ENCODE assay signal across 9 cellular contexts in the genomic region with DNA sequence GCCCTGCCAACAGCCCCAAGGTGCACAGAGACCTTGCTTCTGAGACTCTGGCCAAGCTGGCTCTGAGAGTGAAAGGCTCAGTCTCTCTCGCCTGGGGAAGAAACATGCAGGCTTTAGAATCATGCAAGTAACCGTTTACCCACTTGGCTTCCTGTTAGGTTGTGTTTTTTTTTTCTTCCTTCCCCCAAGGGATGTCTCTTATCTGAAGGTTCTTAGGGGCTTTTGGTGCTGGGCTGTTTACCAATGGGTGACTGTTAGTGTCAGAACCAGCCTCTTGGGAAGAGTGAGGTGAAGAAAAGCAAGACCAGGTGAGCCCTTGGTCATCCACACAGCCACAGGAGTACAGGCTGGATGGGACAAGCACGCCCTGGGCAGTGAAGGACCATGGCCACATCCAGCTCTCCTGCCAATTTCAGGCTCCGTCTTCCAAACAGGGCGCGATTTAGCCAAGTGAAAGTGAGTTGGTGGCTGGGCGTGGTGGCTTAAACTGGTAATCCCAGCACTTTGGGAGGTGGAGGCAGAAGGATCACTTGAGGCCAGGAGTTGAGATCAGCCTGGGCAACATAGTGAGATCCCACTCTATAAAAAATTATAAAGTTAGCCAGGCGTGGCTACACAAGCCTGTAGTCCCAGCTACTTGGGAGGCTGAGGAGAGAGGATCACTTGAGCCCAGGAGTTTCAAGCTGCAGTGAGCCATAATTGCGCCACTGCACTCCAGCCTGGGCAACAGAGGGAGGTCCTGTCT.
DNase-seq lines count a peak whose midpoint lies in the region; ATAC-seq and TF ChIP-seq lines count a peak whose summit lies in the region.
"Had no signal": no experiment of that assay in that cellular context is flagged by ENCODE, and none has a peak within 500 bp of the region (broad histone marks: within the 10 kb centered on the region; RNA-seq: fewer than 3 reads in every experiment).

No MANE protein-coding gene starts in this region.

- 40 to 43% methylated on average over 8 to 9 of the region's 9 CpGs for WGBS in esophagus squamous epithelium, 2 donors

- no peak overlapping the region for H3K9ac ChIP-seq in KMS-11

- H3K9me2 ChIP-seq in DOHH2 (replicated peaks; ENCODE audit: control insufficient read depth, low read length) = no peaks in the 10 kb centered on the region

- 0 out of 2 replicates have a peak, but pooled peaks cover 8% of the 10 kb centered on the region for H3F3A ChIP-seq in DOHH2 (ENCODE audit: control insufficient read depth, insufficient read depth)

- peak; percentile 75 for ATAC-seq in activated naive CD8-positive, alpha-beta T cell treated with anti-CD3 and anti-CD28 coated beads, Interleukin-2, amount 10 ng/mL, durations not matched to agents 7 days and 5 days (ENCODE audit: low read depth)

- peak overlapping the region; percentile 80 for H3K4me3 Mint-ChIP-seq in activated naive CD8-positive, alpha-beta T cell treated with anti-CD3 and anti-CD28 coated beads, Interleukin-2, amount 10 ng/mL, durations not matched to agents 7 days and 5 days

- peak overlapping the region; percentile 97 for H3K27ac Mint-ChIP-seq in activated naive CD8-positive, alpha-beta T cell treated with anti-CD3 and anti-CD28 coated beads, Interleukin-2, amount 10 ng/mL, durations not matched to agents 7 days and 5 days

- H3K4me1 Mint-ChIP-seq in activated naive CD8-positive, alpha-beta T cell treated with anti-CD3 and anti-CD28 coated beads, Interleukin-2, amount 10 ng/mL, durations not matched to agents 7 days and 5 days = peaks cover 40% of the 10 kb centered on the region

- no peaks in the 10 kb centered on the region for H3K36me3 Mint-ChIP-seq in activated naive CD8-positive, alpha-beta T cell treated with anti-CD3 and anti-CD28 coated beads, Interleukin-2, amount 10 ng/mL, durations not matched to agents 7 days and 5 days

- H3K27me3 Mint-ChIP-seq in activated naive CD8-positive, alpha-beta T cell treated with anti-CD3 and anti-CD28 coated beads, Interleukin-2, amount 10 ng/mL, durations not matched to agents 7 days and 5 days = no peaks in the 10 kb centered on the region

- H3K79me2 ChIP-seq in DOHH2 (ENCODE audit: control insufficient read depth, low read length) (no peaks in the 10 kb centered on the region), KMS-11 (ENCODE audit: insufficient read depth, low read depth) (no peaks in the 10 kb centered on the region)

- peak overlapping the region; percentile 31 for H2AFZ ChIP-seq in KMS-11 (ENCODE audit: low read depth)

- H3K4me1 ChIP-seq in DOHH2 (ENCODE audit: control insufficient read depth, low read length) = peaks cover 61% of the 10 kb centered on the region
- peaks cover 52% of the 10 kb centered on the region for H3K4me1 ChIP-seq in KMS-11 (ENCODE audit: low read depth, poor library complexity, severe bottlenecking)
- H3K4me1 ChIP-seq in esophagus squamous epithelium = peaks cover 4 to 22% (median 9%) of the 10 kb centered on the region in 3 donors

- H3K9me3 Mint-ChIP-seq in activated naive CD8-positive, alpha-beta T cell treated with anti-CD3 and anti-CD28 coated beads, Interleukin-2, amount 10 ng/mL, durations not matched to agents 7 days and 5 days = peaks cover 2% of the 10 kb centered on the region

- peak overlapping the region; percentile 35 for H3K4me3 ChIP-seq in DOHH2 (ENCODE audit: low read length)
- H3K4me3 ChIP-seq in KMS-11 (IDR thresholded peaks at IDR 0.05; ENCODE audit: insufficient read depth, low read depth, low read length) = no peak overlapping the region
- H3K4me3 ChIP-seq in esophagus squamous epithelium = no peak overlapping the region
- H3K4me3 ChIP-seq: thoracic aorta had no signal

- no peak for TF ChIP-seq CTCF in DOHH2 (IDR thresholded peaks at IDR 0.05; ENCODE audit: low read depth, low read length, poor library complexity, severe bottlenecking)
- TF ChIP-seq CTCF in KMS-11 (conservative IDR thresholded peaks at IDR 0.05; ENCODE audit: low read depth, low read length) = no peak
- no peak for TF ChIP-seq CTCF in esophagus squamous epithelium (IDR thresholded peaks at IDR 0.05)

- H3K27ac ChIP-seq in DOHH2 (ENCODE audit: low read depth, low read length) (peak overlapping the region; percentile 12), KMS-11 (peak overlapping the region; percentile 29), esophagus squamous epithelium (no peak overlapping the region)
- H3K27ac ChIP-seq: thoracic aorta had no signal

- POLR2A ChIA-PET in activated naive CD8-positive, alpha-beta T cell treated with anti-CD3 and anti-CD28 coated beads, Interleukin-2, amount 10 ng/mL, durations not matched to agents 7 days and 5 days (lab: Charles Lee) = no interaction called here

- H3K27me3 ChIP-seq in DOHH2 (ENCODE audit: control insufficient read depth, low read length) (no peaks in the 10 kb centered on the region), KMS-11 (ENCODE audit: insufficient read depth, low read depth) (no peaks in the 10 kb centered on the region), esophagus squamous epithelium (peaks cover 0 to 39% (median 0%) of the 10 kb centered on the region in 4 donors)

- H4K20me1 ChIP-seq in DOHH2 (ENCODE audit: control insufficient read depth, insufficient read depth, low read depth, low read length) (no peaks in the 10 kb centered on the region), KMS-11 (ENCODE audit: insufficient read depth) (no peaks in the 10 kb centered on the region)

- H3K9me3 ChIP-seq in DOHH2 (ENCODE audit: control insufficient read depth, insufficient read depth, low read length) = no peaks in the 10 kb centered on the region
- no peaks in the 10 kb centered on the region for H3K9me3 ChIP-seq in esophagus squamous epithelium
- H3K9me3 ChIP-seq: thoracic aorta had no signal

- intact Hi-C loops in esophagus squamous epithelium (cut with DNase I) = loop anchor here (5.0 kb wide), 1 partner anchor 71 kb away; no protein-coding TSS in a partner anchor

- H3K36me3 ChIP-seq in DOHH2 (ENCODE audit: control insufficient read depth, low read length) (no peaks in the 10 kb centered on the region), KMS-11 (ENCODE audit: insufficient read depth) (no peaks in the 10 kb centered on the region), esophagus squamous epithelium (no peaks in the 10 kb centered on the region)
- H3K36me3 ChIP-seq: thoracic aorta had no signal

- no peak for TF ChIP-seq POLR2A in esophagus squamous epithelium (IDR thresholded peaks at IDR 0.05)

- DNase-seq in GM19238 (ENCODE audit: insufficient read length, low spot score) = peak; percentile 58
- peak; percentile 49 for DNase-seq in activated naive CD8-positive, alpha-beta T cell treated with anti-CD3 and anti-CD28 coated beads, Interleukin-2, amount 10 ng/mL, durations not matched to agents 7 days and 5 days
- DNase-seq in esophagus squamous epithelium (lab: John Stamatoyannopoulos, UW) = no peak
- DNase-seq in NCI-H345 (lab: John Stamatoyannopoulos, UW) = no peak
- DNase-seq in iPS-NIHi11 (ENCODE audit: low spot score) = no peak
- no peak for DNase-seq in hypothalamus (lab: John Stamatoyannopoulos, UW)

- H3K4me2 ChIP-seq in DOHH2 (ENCODE audit: low read length) (peak overlapping the region; percentile 62), KMS-11 (peak overlapping the region; percentile 19; the same call in 1 of the 2 replicates)

Comparison
In these comparisons a context has a peak if more than half of its experiments do, and no peak if none do; other contexts are left out.
1. H3K27ac ChIP-seq: peak in DOHH2 (single experiment) and KMS-11 (single experiment); none in esophagus squamous epithelium (0 of 4).
2. DNase-seq: peak in GM19238 (single experiment) and activated naive CD8-positive, alpha-beta T cell treated with anti-CD3 and anti-CD28 coated beads, Interleukin-2, amount 10 ng/mL, durations not matched to agents 7 days and 5 days (single experiment); none in esophagus squamous epithelium (single experiment), NCI-H345 (single experiment), iPS-NIHi11 (single experiment) and hypothalamus (0 of 51).